14 cellular contexts compared by ENCODE assay signal in genomic region chr18:36015629-36016028, GRCh38. TPM values are rescaled to one million over a fixed set of nuclear protein-coding genes. Genes with fewer than 3 reads are reported as not detected.
DNase-seq lines count a peak whose midpoint lies in the region; ATAC-seq and TF ChIP-seq lines count a peak whose summit lies in the region.
"Had no signal": no experiment of that assay in that cellular context is flagged by ENCODE, and none has a peak within 500 bp of the region (broad histone marks: within the 10 kb centered on the region; RNA-seq: fewer than 3 reads in every experiment).

No MANE protein-coding gene starts in this region.

- no peaks in the 10 kb centered on the region for H3K27me3 ChIP-seq in dorsolateral prefrontal cortex
- H3K27me3 ChIP-seq: stomach had no signal

- no peak overlapping the region for H3K4me3 ChIP-seq in dorsolateral prefrontal cortex
- H3K4me3 ChIP-seq: stomach had no signal

- no peaks in the 10 kb centered on the region for H3K9me3 Mint-ChIP-seq in memory B cell
- H3K9me3 Mint-ChIP-seq: activated CD4-positive, alpha-beta T cell treated with anti-CD3 and anti-CD28 coated beads, Interleukin-2, amount 10 ng/mL, durations not matched to agents 7 days and 5 days; activated naive CD8-positive, alpha-beta T cell treated with anti-CD3 and anti-CD28 coated beads, Interleukin-2, amount 10 ng/mL, durations not matched to agents 7 days and 5 days had no signal

- H3K4me1 Mint-ChIP-seq in memory B cell, result peaks cover 18% of the 10 kb centered on the region
- H3K4me1 Mint-ChIP-seq: activated CD4-positive, alpha-beta T cell treated with anti-CD3 and anti-CD28 coated beads, Interleukin-2, amount 10 ng/mL, durations not matched to agents 7 days and 5 days; activated naive CD8-positive, alpha-beta T cell treated with anti-CD3 and anti-CD28 coated beads, Interleukin-2, amount 10 ng/mL, durations not matched to agents 7 days and 5 days had no signal

- no peak overlapping the region for H3K27ac ChIP-seq in dorsolateral prefrontal cortex
- H3K27ac ChIP-seq: stomach had no signal

- DNase-seq in memory B cell (ENCODE audit: low spot score in 2 of 2), result peak in 1 of 2 donors; percentile 47
- no peak for DNase-seq in islet precursor cell
- no peak for DNase-seq in NCI-H2081 (lab: John Stamatoyannopoulos, UW)
- DNase-seq in dorsolateral prefrontal cortex, result no peak
- DNase-seq in omental fat pad (ENCODE audit: low spot score), result no peak
- DNase-seq: activated CD4-positive, alpha-beta T cell treated with anti-CD3 and anti-CD28 coated beads, Interleukin-2, amount 10 ng/mL, durations not matched to agents 7 days and 5 days; activated naive CD8-positive, alpha-beta T cell treated with anti-CD3 and anti-CD28 coated beads, Interleukin-2, amount 10 ng/mL, durations not matched to agents 7 days and 5 days; effector memory CD4-positive, alpha-beta T cell; SIG-M5; stimulated activated CD4-positive, alpha-beta T cell treated with anti-CD3 and anti-CD28 coated beads, Interleukin-12 subunit alpha, Interleukin-12 subunit beta, amount 100 ng/mL, for 4 hours; stomach had no signal

- H3K27me3 Mint-ChIP-seq in memory B cell, result no peaks in the 10 kb centered on the region
- H3K27me3 Mint-ChIP-seq: activated CD4-positive, alpha-beta T cell treated with anti-CD3 and anti-CD28 coated beads, Interleukin-2, amount 10 ng/mL, durations not matched to agents 7 days and 5 days; activated naive CD8-positive, alpha-beta T cell treated with anti-CD3 and anti-CD28 coated beads, Interleukin-2, amount 10 ng/mL, durations not matched to agents 7 days and 5 days had no signal

- no peak overlapping the region for H3K27ac Mint-ChIP-seq in memory B cell
- H3K27ac Mint-ChIP-seq: activated CD4-positive, alpha-beta T cell treated with anti-CD3 and anti-CD28 coated beads, Interleukin-2, amount 10 ng/mL, durations not matched to agents 7 days and 5 days; activated naive CD8-positive, alpha-beta T cell treated with anti-CD3 and anti-CD28 coated beads, Interleukin-2, amount 10 ng/mL, durations not matched to agents 7 days and 5 days had no signal

- TF ChIP-seq CTCF in dorsolateral prefrontal cortex (IDR thresholded peaks at IDR 0.05 in 54 of 56, conservative IDR thresholded peaks at IDR 0.05 in 2 of 56; ENCODE audit: low read depth in 1 of 56, partially characterized antibody in 56 of 56) (no peak), omental fat pad (IDR thresholded peaks at IDR 0.05) (no peak)

- peak; percentile 89 for ATAC-seq in GM18873 (IDR thresholded peaks at IDR 0.05; ENCODE audit: low FRiP score, unreplicated experiment)
- ATAC-seq in GM21737 (IDR thresholded peaks at IDR 0.05; ENCODE audit: unreplicated experiment), result peak; percentile 86
- ATAC-seq in HG03196 (IDR thresholded peaks at IDR 0.05; ENCODE audit: unreplicated experiment), result peak; percentile 91
- peak; percentile 91 for ATAC-seq in memory B cell (ENCODE audit: low read depth)
- ATAC-seq in omental fat pad (ENCODE audit: low FRiP score), result no peak

- intact Hi-C loops in dorsolateral prefrontal cortex (cut with DNase I), result loop anchor here in 1 of 2 donors (5.0 to 10.0 kb wide), 2 partner anchors 267 to 549 kb away; no protein-coding TSS in a partner anchor

- no peak overlapping the region for H3K4me3 Mint-ChIP-seq in memory B cell
- H3K4me3 Mint-ChIP-seq: activated CD4-positive, alpha-beta T cell treated with anti-CD3 and anti-CD28 coated beads, Interleukin-2, amount 10 ng/mL, durations not matched to agents 7 days and 5 days; activated naive CD8-positive, alpha-beta T cell treated with anti-CD3 and anti-CD28 coated beads, Interleukin-2, amount 10 ng/mL, durations not matched to agents 7 days and 5 days had no signal

- H3K36me3 Mint-ChIP-seq in memory B cell, result no peaks in the 10 kb centered on the region

RNA-seq across cellular contexts. Expression of gene RPRD1A, which starts 51.7 kb away (rescaled TPM):
- total RNA-seq in dorsolateral prefrontal cortex (100 to 1,000 TPM in 85 of 120 experiments, 10 to 100 TPM in 35; 74.9 to 135 (median 105) TPM), omental fat pad (10 to 100 TPM; 36.4 to 64.8 (median 53.9) TPM)
